In the genomic region with DNA sequence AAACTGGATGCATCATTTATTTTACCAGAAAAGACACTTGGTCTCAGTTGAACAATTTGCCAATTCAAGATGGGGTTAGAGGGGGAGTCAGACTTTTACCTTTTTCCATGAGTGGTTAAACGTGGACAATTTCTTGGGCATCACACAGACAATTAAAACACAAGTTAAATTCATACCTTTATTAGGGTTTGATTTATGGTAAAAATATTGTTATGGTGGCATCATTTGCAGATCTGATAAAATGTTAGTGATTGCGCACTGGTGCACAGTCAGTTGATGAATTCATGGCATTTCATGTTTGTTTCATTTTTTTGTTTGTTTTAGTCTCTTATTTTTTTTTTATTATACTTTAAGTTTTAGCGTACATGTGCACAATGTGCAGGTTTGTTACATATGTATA, we compare ENCODE assay signal across 8 cellular contexts.
"Had no signal": no experiment of that assay in that cellular context is flagged by ENCODE, and none has a peak within 500 bp of the region (broad histone marks: within the 10 kb centered on the region; RNA-seq: fewer than 3 reads in every experiment).

No MANE protein-coding gene starts in this region.

- FAIRE-seq: HepG2, HTR-8/SVneo, K562 had no signal

- ATAC-seq: HepG2, K562 had no signal

- DNase-seq: IMR-90, KBM-7, KG1 had no signal

- H3K4me3 ChIP-seq: K562 had no signal

- H3K27ac ChIP-seq: HL-60, KMS-11 had no signal

- H3K9ac ChIP-seq: KMS-11 had no signal

- H3K4me2 ChIP-seq: KMS-11 had no signal
